8 cellular contexts compared by ENCODE assay signal in genomic region chrX:150873616-150874015, GRCh38. TPM values are rescaled to one million over a fixed set of nuclear protein-coding genes. Genes with fewer than 3 reads are reported as not detected.
DNase-seq lines count a peak whose midpoint lies in the region; ATAC-seq and TF ChIP-seq lines count a peak whose summit lies in the region.

No MANE protein-coding gene starts in this region.

- peak; percentile 70 for ATAC-seq in GM21390 (IDR thresholded peaks at IDR 0.05; ENCODE audit: unreplicated experiment)
- ATAC-seq in GM19467 (IDR thresholded peaks at IDR 0.05; ENCODE audit: unreplicated experiment), result no peak

- DNase-seq in DMS53 (lab: John Stamatoyannopoulos, UW), result peak; percentile 91
- peak; percentile 57 for DNase-seq in M059J (ENCODE audit: low read depth)
- DNase-seq in fibroblast of pulmonary artery (ENCODE audit: low read depth), result peak; percentile 25
- no peak for DNase-seq in testis
- no peak for DNase-seq in medulla oblongata (ENCODE audit: extremely low spot score)
- DNase-seq in NCI-H524 (lab: John Stamatoyannopoulos, UW), result no peak

- no peak overlapping the region for H3K4me3 ChIP-seq in fibroblast of pulmonary artery (replicated peaks; ENCODE audit: low read depth, low read length)
- H3K4me3 ChIP-seq in testis, result no peak overlapping the region

- no peak for TF ChIP-seq CTCF in fibroblast of pulmonary artery (IDR thresholded peaks at IDR 0.05; ENCODE audit: low read length, missing control alignments)
- TF ChIP-seq CTCF in testis (IDR thresholded peaks at IDR 0.05), result no peak

- no peak for TF ChIP-seq POLR2A in testis (IDR thresholded peaks at IDR 0.05)

- H3K9me3 ChIP-seq in testis, result no peaks in the 10 kb centered on the region

- 67 to 71% methylated on average over 1 of the region's 1 CpG for WGBS in testis, 2 donors

- no peaks in the 10 kb centered on the region for H3K4me1 ChIP-seq in testis

- no peaks in the 10 kb centered on the region for H3K27me3 ChIP-seq in testis

- no peak overlapping the region for H3K27ac ChIP-seq in testis

- intact Hi-C loops in testis (cut with DNase I; ENCODE audit: low total_unique reads), result no loop called here

- no peaks in the 10 kb centered on the region for H3K36me3 ChIP-seq in testis (ENCODE audit: low read depth, missing control alignments)

RNA-seq across cellular contexts. Expression of gene CD99L2, which starts 24.9 kb away (rescaled TPM):
- 73.6 and 91.4 TPM in 2 replicates for total RNA-seq in M059J (2014; rRNA removed; shearing (Covaris generic))
- 10 to 100 TPM; 35.4 to 56.6 TPM for total RNA-seq in testis
- 36.5 TPM for polyA plus RNA-seq in testis (ENCODE audit: insufficient read depth, low read depth, low replicate concordance)

Comparison
In these comparisons a context has a peak if more than half of its experiments do, and no peak if none do; other contexts are left out.
1. DNase-seq: peak in DMS53 (single experiment), M059J (single experiment) and fibroblast of pulmonary artery (single experiment); none in testis (single experiment), medulla oblongata (single experiment) and NCI-H524 (0 of 2).